32 cellular contexts compared by ENCODE assay signal in genomic region chr1:66628951-66629350, GRCh38.
"Had no signal": no experiment of that assay in that cellular context is flagged by ENCODE, and none has a peak within 500 bp of the region (broad histone marks: within the 10 kb centered on the region; RNA-seq: fewer than 3 reads in every experiment).

No MANE protein-coding gene starts in this region.

- H3K4me1 Mint-ChIP-seq: activated CD8-positive, alpha-beta memory T cell treated with anti-CD3 and anti-CD28 coated beads, Interleukin-2, amount 10 ng/mL, durations not matched to agents 7 days and 5 days had no signal

- FAIRE-seq: colon had no signal

- H3K36me3 Mint-ChIP-seq: activated CD4-positive, alpha-beta memory T cell treated with anti-CD3 and anti-CD28 coated beads for 36 hours; activated CD8-positive, alpha-beta memory T cell treated with anti-CD3 and anti-CD28 coated beads, Interleukin-2, amount 10 ng/mL, durations not matched to agents 7 days and 5 days; activated naive CD4-positive, alpha-beta T cell treated with anti-CD3 and anti-CD28 coated beads, Interleukin-2, amount 50 U/mL, for 24 hours; activated naive CD8-positive, alpha-beta T cell treated with anti-CD3 and anti-CD28 coated beads for 36 hours had no signal

- H3K27ac Mint-ChIP-seq: activated CD4-positive, alpha-beta memory T cell treated with anti-CD3 and anti-CD28 coated beads for 36 hours; activated CD4-positive, alpha-beta T cell treated with anti-CD3 and anti-CD28 coated beads for 36 hours; activated CD4-positive, alpha-beta T cell treated with anti-CD3 and anti-CD28 coated beads, Interleukin-2, amount 10 ng/mL, durations not matched to agents 24 days and 14 days; activated CD8-positive, alpha-beta memory T cell treated with anti-CD3 and anti-CD28 coated beads, Interleukin-2, amount 10 ng/mL, durations not matched to agents 7 days and 5 days; activated CD8-positive, alpha-beta T cell treated with anti-CD3 and anti-CD28 coated beads, Interleukin-2, amount 10 ng/mL, durations not matched to agents 7 days and 5 days; activated naive CD4-positive, alpha-beta T cell treated with anti-CD3 and anti-CD28 coated beads for 36 hours; activated naive CD4-positive, alpha-beta T cell treated with anti-CD3 and anti-CD28 coated beads, Interleukin-2, amount 50 U/mL, for 24 hours; activated naive CD8-positive, alpha-beta T cell treated with anti-CD3 and anti-CD28 coated beads for 36 hours; activated naive CD8-positive, alpha-beta T cell treated with anti-CD3 and anti-CD28 coated beads, Interleukin-2, amount 50 U/mL, for 24 hours; activated T-helper 1 cell treated with anti-CD3 and anti-CD28 coated beads, Interleukin-12 subunit alpha, Interleukin-12 subunit beta, Interleukin-2, Interleukin-4 antibody, amounts not matched to agents 30 ng/mL and 10 ng/mL and 1 ng/mL, durations not matched to agents 14 hours and 24 hours and 36 hours; activated T-helper 2 cell treated with anti-CD3 and anti-CD28 coated beads, Interferon-gamma antibody, Interleukin-2, Interleukin-4, amounts not matched to agents 10 μg/mL and 5 μg/mL and 100 μg/mL, durations not matched to agents 14 hours and 24 hours and 36 hours; effector memory CD8-positive, alpha-beta T cell had no signal

- ATAC-seq: activated CD4-positive, alpha-beta T cell treated with anti-CD3 and anti-CD28 coated beads for 36 hours; activated CD8-positive, alpha-beta memory T cell treated with anti-CD3 and anti-CD28 coated beads, Interleukin-2, amount 10 ng/mL, durations not matched to agents 7 days and 5 days; activated CD8-positive, alpha-beta T cell treated with anti-CD3 and anti-CD28 coated beads, Interleukin-2, amount 10 ng/mL, durations not matched to agents 7 days and 5 days; activated naive CD8-positive, alpha-beta T cell treated with anti-CD3 and anti-CD28 coated beads, Interleukin-2, amount 50 U/mL, for 24 hours; body of pancreas; effector memory CD8-positive, alpha-beta T cell; foreskin keratinocyte; gastrocnemius medialis; heart left ventricle had no signal

- H3K4me3 Mint-ChIP-seq: activated CD4-positive, alpha-beta memory T cell treated with anti-CD3 and anti-CD28 coated beads for 36 hours; activated CD4-positive, alpha-beta T cell treated with anti-CD3 and anti-CD28 coated beads for 36 hours; activated CD4-positive, alpha-beta T cell treated with anti-CD3 and anti-CD28 coated beads, Interleukin-2, amount 10 ng/mL, durations not matched to agents 24 days and 14 days; activated CD8-positive, alpha-beta memory T cell treated with anti-CD3 and anti-CD28 coated beads, Interleukin-2, amount 10 ng/mL, durations not matched to agents 7 days and 5 days; activated CD8-positive, alpha-beta T cell treated with anti-CD3 and anti-CD28 coated beads, Interleukin-2, amount 10 ng/mL, durations not matched to agents 7 days and 5 days; activated naive CD4-positive, alpha-beta T cell treated with anti-CD3 and anti-CD28 coated beads for 36 hours; activated naive CD4-positive, alpha-beta T cell treated with anti-CD3 and anti-CD28 coated beads, Interleukin-2, amount 50 U/mL, for 24 hours; activated naive CD8-positive, alpha-beta T cell treated with anti-CD3 and anti-CD28 coated beads for 36 hours; activated naive CD8-positive, alpha-beta T cell treated with anti-CD3 and anti-CD28 coated beads, Interleukin-2, amount 50 U/mL, for 24 hours; activated T-helper 1 cell treated with anti-CD3 and anti-CD28 coated beads, Interleukin-12 subunit alpha, Interleukin-12 subunit beta, Interleukin-2, Interleukin-4 antibody, amounts not matched to agents 30 ng/mL and 10 ng/mL and 1 ng/mL, durations not matched to agents 14 hours and 24 hours and 36 hours; effector memory CD8-positive, alpha-beta T cell had no signal

- H3K9me3 Mint-ChIP-seq: activated CD4-positive, alpha-beta memory T cell treated with anti-CD3 and anti-CD28 coated beads for 36 hours; activated naive CD4-positive, alpha-beta T cell treated with anti-CD3 and anti-CD28 coated beads for 36 hours; activated naive CD4-positive, alpha-beta T cell treated with anti-CD3 and anti-CD28 coated beads, Interleukin-2, amount 50 U/mL, for 24 hours; activated naive CD8-positive, alpha-beta T cell treated with anti-CD3 and anti-CD28 coated beads for 36 hours; activated naive CD8-positive, alpha-beta T cell treated with anti-CD3 and anti-CD28 coated beads, Interleukin-2, amount 50 U/mL, for 24 hours; activated T-helper 1 cell treated with anti-CD3 and anti-CD28 coated beads, Interleukin-12 subunit alpha, Interleukin-12 subunit beta, Interleukin-2, Interleukin-4 antibody, amounts not matched to agents 30 ng/mL and 10 ng/mL and 1 ng/mL, durations not matched to agents 14 hours and 24 hours and 36 hours; activated T-helper 2 cell treated with anti-CD3 and anti-CD28 coated beads, Interferon-gamma antibody, Interleukin-2, Interleukin-4, amounts not matched to agents 10 μg/mL and 5 μg/mL and 100 μg/mL, durations not matched to agents 14 hours and 24 hours and 36 hours; effector memory CD8-positive, alpha-beta T cell had no signal

- DNase-seq: activated CD4-positive, alpha-beta memory T cell treated with anti-CD3 and anti-CD28 coated beads for 36 hours; activated CD4-positive, alpha-beta T cell treated with anti-CD3 and anti-CD28 coated beads for 36 hours; activated CD4-positive, alpha-beta T cell treated with anti-CD3 and anti-CD28 coated beads, Interleukin-2, amount 10 ng/mL, durations not matched to agents 24 days and 14 days; activated CD4-positive, CD25-positive, alpha-beta regulatory T cell; activated CD4-positive, CD25-positive, alpha-beta regulatory T cell treated with anti-CD3 and anti-CD28 coated beads, Interleukin-2, amount 50 U/mL, for 72 hours; activated CD8-positive, alpha-beta memory T cell treated with anti-CD3 and anti-CD28 coated beads, Interleukin-2, amount 10 ng/mL, durations not matched to agents 7 days and 5 days; activated CD8-positive, alpha-beta memory T cell treated with anti-CD3 and anti-CD28 coated beads, Interleukin-2, amount 50 U/mL, for 4 hours; activated CD8-positive, alpha-beta T cell treated with anti-CD3 and anti-CD28 coated beads, Interleukin-2, amount 10 ng/mL, durations not matched to agents 7 days and 5 days; activated effector memory CD4-positive, alpha-beta T cell treated with anti-CD3 and anti-CD28 coated beads, Interleukin-2, amount 50 U/mL, for 16 hours; activated naive CD4-positive, alpha-beta T cell treated with anti-CD3 and anti-CD28 coated beads for 36 hours; activated naive CD8-positive, alpha-beta T cell treated with anti-CD3 and anti-CD28 coated beads for 36 hours; activated naive CD8-positive, alpha-beta T cell treated with anti-CD3 and anti-CD28 coated beads, Interleukin-2, amount 50 U/mL, for 24 hours; activated T-cell treated with anti-CD3 and anti-CD28 coated beads, Interleukin-2, amount 50 U/mL, for 1 hour; activated T-cell treated with anti-CD3 and anti-CD28 coated beads, Interleukin-2, amount 50 U/mL, for 48 hours; adrenal gland; amygdala; aorta; body of pancreas; caudate nucleus; cortex of kidney; dermis blood vessel endothelial cell; effector CD4-positive, alpha-beta T cell; effector memory CD8-positive, alpha-beta T cell; erythroblast; foreskin keratinocyte; gastrocnemius medialis; glutamatergic neuron; heart left ventricle had no signal
